Comparison of ENCODE assay signal across 10 cellular contexts in genomic region chr3:75321060-75321459, GRCh38.
"Had no signal": no experiment of that assay in that cellular context is flagged by ENCODE, and none has a peak within 500 bp of the region (broad histone marks: within the 10 kb centered on the region; RNA-seq: fewer than 3 reads in every experiment).

No MANE protein-coding gene starts in this region.

- DNase-seq: GOT3, H7, HFFc6, KBM-7 had no signal

- H3K36me3 Mint-ChIP-seq: IgD-negative memory B cell had no signal

- ATAC-seq: HCT116, HepG2 had no signal

- H3K36me3 ChIP-seq: HAP-1 had no signal

- H3K9ac ChIP-seq: KMS-11 had no signal

- H3K4me1 ChIP-seq: HAP-1 had no signal

- H3K4me1 Mint-ChIP-seq: IgD-negative memory B cell had no signal

- H3K27ac Mint-ChIP-seq: HFFc6, IgD-negative memory B cell had no signal

- H3K4me3 ChIP-seq: HAP-1 had no signal

- H3K27ac ChIP-seq: HL-60, KMS-11 had no signal

- H3K4me2 ChIP-seq: KMS-11 had no signal

- H3K9me3 Mint-ChIP-seq: HFFc6, IgD-negative memory B cell had no signal

- H3K4me3 Mint-ChIP-seq: HFFc6, IgD-negative memory B cell had no signal
